ENCODE assay signal across 13 cellular contexts in genomic region chr7:127901895-127902703, GRCh38.
DNase-seq lines count a peak whose midpoint lies in the region; ATAC-seq lines count a peak whose summit lies in the region.
"Had no signal": no experiment of that assay in that cellular context is flagged by ENCODE, and none has a peak within 500 bp of the region (broad histone marks: within the 10 kb centered on the region; RNA-seq: fewer than 3 reads in every experiment).

No MANE protein-coding gene starts in this region.

- no peak overlapping the region for H3K4me3 Mint-ChIP-seq in activated naive CD8-positive, alpha-beta T cell
- H3K4me3 Mint-ChIP-seq in activated naive CD8-positive, alpha-beta T cell treated with anti-CD3 and anti-CD28 coated beads for 36 hours = no peak overlapping the region
- H3K4me3 Mint-ChIP-seq in activated naive CD8-positive, alpha-beta T cell treated with anti-CD3 and anti-CD28 coated beads, Interleukin-2, amount 50 U/mL, for 24 hours = no peak overlapping the region
- H3K4me3 Mint-ChIP-seq: activated naive CD4-positive, alpha-beta T cell treated with anti-CD3 and anti-CD28 coated beads, Interleukin-2, amount 10 ng/mL, durations not matched to agents 7 days and 5 days had no signal

- H3K4me1 Mint-ChIP-seq in activated naive CD8-positive, alpha-beta T cell (ENCODE audit: low read depth) = peaks cover 29% of the 10 kb centered on the region
- peaks cover 39% of the 10 kb centered on the region for H3K4me1 Mint-ChIP-seq in activated naive CD8-positive, alpha-beta T cell treated with anti-CD3 and anti-CD28 coated beads for 36 hours
- H3K4me1 Mint-ChIP-seq in activated naive CD8-positive, alpha-beta T cell treated with anti-CD3 and anti-CD28 coated beads, Interleukin-2, amount 50 U/mL, for 24 hours = peaks cover 38% of the 10 kb centered on the region

- DNase-seq in activated naive CD8-positive, alpha-beta T cell treated with anti-CD3 and anti-CD28 coated beads for 36 hours = no peak
- no peak for DNase-seq in activated naive CD8-positive, alpha-beta T cell treated with anti-CD3 and anti-CD28 coated beads, Interleukin-2, amount 50 U/mL, for 24 hours
- DNase-seq in superior temporal gyrus (ENCODE audit: extremely low spot score) (peak; percentile 34), NCI-H1417 treated with DMSO at 0.1 percent for 48 hours (lab: John Stamatoyannopoulos, UW) (no peak)
- DNase-seq: ACHN; activated CD4-positive, alpha-beta T cell treated with anti-CD3 and anti-CD28 coated beads for 4 hours; activated naive CD4-positive, alpha-beta T cell treated with anti-CD3 and anti-CD28 coated beads, Interleukin-2, amount 10 ng/mL, durations not matched to agents 7 days and 5 days; DMS79 treated with DMSO at 0.1 percent for 48 hours; NCI-H1694 treated with DMSO at 0.1 percent for 48 hours had no signal

- H3K9me3 Mint-ChIP-seq in activated naive CD8-positive, alpha-beta T cell (ENCODE audit: low read depth) = no peaks in the 10 kb centered on the region
- H3K9me3 Mint-ChIP-seq in activated naive CD8-positive, alpha-beta T cell treated with anti-CD3 and anti-CD28 coated beads for 36 hours = no peaks in the 10 kb centered on the region
- no peaks in the 10 kb centered on the region for H3K9me3 Mint-ChIP-seq in activated naive CD8-positive, alpha-beta T cell treated with anti-CD3 and anti-CD28 coated beads, Interleukin-2, amount 50 U/mL, for 24 hours
- H3K9me3 Mint-ChIP-seq: activated naive CD4-positive, alpha-beta T cell treated with anti-CD3 and anti-CD28 coated beads, Interleukin-2, amount 10 ng/mL, durations not matched to agents 7 days and 5 days had no signal

- no peaks in the 10 kb centered on the region for H3K27me3 Mint-ChIP-seq in activated naive CD8-positive, alpha-beta T cell
- no peaks in the 10 kb centered on the region for H3K27me3 Mint-ChIP-seq in activated naive CD8-positive, alpha-beta T cell treated with anti-CD3 and anti-CD28 coated beads for 36 hours
- no peaks in the 10 kb centered on the region for H3K27me3 Mint-ChIP-seq in activated naive CD8-positive, alpha-beta T cell treated with anti-CD3 and anti-CD28 coated beads, Interleukin-2, amount 50 U/mL, for 24 hours
- H3K27me3 Mint-ChIP-seq: activated naive CD4-positive, alpha-beta T cell treated with anti-CD3 and anti-CD28 coated beads, Interleukin-2, amount 10 ng/mL, durations not matched to agents 7 days and 5 days had no signal

- peak; percentile 37 for ATAC-seq in HG03095 (IDR thresholded peaks at IDR 0.05; ENCODE audit: unreplicated experiment)
- ATAC-seq in activated naive CD8-positive, alpha-beta T cell treated with anti-CD3 and anti-CD28 coated beads, Interleukin-2, amount 50 U/mL, for 24 hours = no peak
- no peak for ATAC-seq in HG03280 (IDR thresholded peaks at IDR 0.05; ENCODE audit: unreplicated experiment)
- ATAC-seq in GM21737 (IDR thresholded peaks at IDR 0.05; ENCODE audit: unreplicated experiment) = no peak

- peak overlapping the region; percentile 46 for H3K27ac Mint-ChIP-seq in activated naive CD8-positive, alpha-beta T cell
- no peak overlapping the region for H3K27ac Mint-ChIP-seq in activated naive CD8-positive, alpha-beta T cell treated with anti-CD3 and anti-CD28 coated beads for 36 hours
- peak overlapping the region; percentile 62 for H3K27ac Mint-ChIP-seq in activated naive CD8-positive, alpha-beta T cell treated with anti-CD3 and anti-CD28 coated beads, Interleukin-2, amount 50 U/mL, for 24 hours
- H3K27ac Mint-ChIP-seq: activated naive CD4-positive, alpha-beta T cell treated with anti-CD3 and anti-CD28 coated beads, Interleukin-2, amount 10 ng/mL, durations not matched to agents 7 days and 5 days had no signal

- peaks cover 10% of the 10 kb centered on the region for H3K36me3 Mint-ChIP-seq in activated naive CD8-positive, alpha-beta T cell
- peaks cover 14% of the 10 kb centered on the region for H3K36me3 Mint-ChIP-seq in activated naive CD8-positive, alpha-beta T cell treated with anti-CD3 and anti-CD28 coated beads for 36 hours
- H3K36me3 Mint-ChIP-seq in activated naive CD8-positive, alpha-beta T cell treated with anti-CD3 and anti-CD28 coated beads, Interleukin-2, amount 50 U/mL, for 24 hours (ENCODE audit: low read depth) = peaks cover 36% of the 10 kb centered on the region
